Comparison of ENCODE assay signal across 8 cellular contexts in the genomic region with DNA sequence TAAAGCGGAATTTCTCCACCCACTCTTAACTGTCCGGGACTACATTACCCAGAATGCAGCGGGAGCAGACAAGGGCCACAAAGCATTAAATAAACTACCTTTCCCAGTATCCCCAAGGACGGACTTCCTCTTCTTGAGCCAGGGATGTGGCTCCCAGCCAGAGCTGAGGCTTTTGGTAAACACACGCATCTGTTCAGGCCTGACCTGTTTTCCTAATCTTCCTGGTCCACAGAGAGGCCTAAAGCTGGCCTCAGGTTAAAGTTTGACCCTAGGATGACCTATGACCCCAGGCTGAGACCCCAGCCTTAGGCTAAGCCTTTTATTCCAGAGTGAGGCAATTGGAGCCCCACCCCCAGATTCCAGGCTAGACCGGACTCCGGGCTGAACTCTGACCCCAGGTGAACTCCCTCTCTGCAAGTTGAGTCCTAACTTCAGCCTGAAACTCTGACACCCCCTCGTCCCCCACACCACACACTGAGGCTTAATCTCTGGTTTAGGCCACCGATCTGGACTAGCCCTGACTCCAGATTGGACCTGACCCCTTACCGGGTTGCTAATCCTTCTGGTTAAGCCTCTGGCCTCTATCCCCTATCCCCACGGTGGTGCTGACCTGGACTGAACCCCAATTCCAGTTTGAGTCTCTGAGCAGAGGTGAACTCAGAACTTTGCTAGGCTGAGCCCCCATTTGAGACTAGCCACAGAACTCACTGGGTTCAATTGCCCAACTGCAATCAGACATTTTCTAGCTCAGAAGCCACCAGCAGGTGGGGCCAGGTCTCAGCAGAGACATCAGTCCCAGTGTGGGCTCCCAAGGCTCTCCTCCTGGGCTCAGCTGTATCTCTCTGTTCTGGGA. TPM values are rescaled to one million over a fixed set of nuclear protein-coding genes. Genes with fewer than 3 reads are reported as not detected.
DNase-seq lines count a peak whose midpoint lies in the region; ATAC-seq and TF ChIP-seq lines count a peak whose summit lies in the region.

No MANE protein-coding gene starts in this region.

- H3K9me2 ChIP-seq in SK-N-SH, result no peaks in the 10 kb centered on the region

- H3K27me3 Mint-ChIP-seq in activated naive CD4-positive, alpha-beta T cell treated with anti-CD3 and anti-CD28 coated beads, Interleukin-2, amount 50 U/mL, for 24 hours, result no peaks in the 10 kb centered on the region

- 36% methylated on average over 11 of the region's 11 CpGs for WGBS in SK-N-SH (ENCODE audit: low lambda C conversion rate)

- ATAC-seq in HG03571 (IDR thresholded peaks at IDR 0.05; ENCODE audit: unreplicated experiment), result no peak

- peaks cover 27% of the 10 kb centered on the region for H3F3A ChIP-seq in SK-N-SH (replicated peaks; ENCODE audit: insufficient read depth)

- H3K79me2 ChIP-seq in SK-N-SH (ENCODE audit: insufficient read depth) (peaks cover 46% of the 10 kb centered on the region), parathyroid adenoma (no peaks in the 10 kb centered on the region)

- DNase-seq in KG1 (lab: John Stamatoyannopoulos, UW), result peak; percentile 75
- DNase-seq in SK-N-SH, result no peak
- peak; percentile 64 to 96 (median 79) for DNase-seq in head of caudate nucleus
- DNase-seq in ureter (ENCODE audit: low spot score), result peak; percentile 97

- peak overlapping the region; percentile 2; the same call in 1 of the 2 replicates for H3K9ac ChIP-seq in SK-N-SH
- no peak overlapping the region for H3K9ac ChIP-seq in parathyroid adenoma

- H3K4me2 ChIP-seq in SK-N-SH, result peak overlapping the region; percentile 61; the same call in 1 of the 2 replicates
- peak overlapping the region; percentile 71 for H3K4me2 ChIP-seq in parathyroid adenoma (ENCODE audit: low read length)

- peak overlapping the region; percentile 97 for H2AFZ ChIP-seq in SK-N-SH (ENCODE audit: low read depth)
- H2AFZ ChIP-seq in parathyroid adenoma, result peak overlapping the region; percentile 87

- H4K20me1 ChIP-seq in SK-N-SH (ENCODE audit: insufficient read depth), result no peaks in the 10 kb centered on the region

- H3K9me3 ChIP-seq in SK-N-SH, result no peaks in the 10 kb centered on the region
- no peaks in the 10 kb centered on the region for H3K9me3 ChIP-seq in parathyroid adenoma (ENCODE audit: control insufficient read depth, low read length)

- POLR2A ChIA-PET in SK-N-SH (lab: Yijun Ruan, JAX), result interaction anchor here (0.6 to 1.2 kb wide), 3 partner anchors 111 to 910 kb away, joined by 4 read pairs; no protein-coding TSS in a partner anchor

- peak overlapping the region; percentile 98 for H3K27ac Mint-ChIP-seq in activated naive CD4-positive, alpha-beta T cell treated with anti-CD3 and anti-CD28 coated beads, Interleukin-2, amount 50 U/mL, for 24 hours

- H3K4me1 ChIP-seq in SK-N-SH (ENCODE audit: control insufficient read depth in 1 of 2, insufficient read depth in 2 of 2, low read depth in 1 of 2, low read length in 1 of 2) (peaks cover 22 to 23% of the 10 kb centered on the region in 2 experiments; a peak in 3 of 4 replicates), parathyroid adenoma (peaks cover 18% of the 10 kb centered on the region)

- no peak for TF ChIP-seq EP300 in SK-N-SH (IDR thresholded peaks at IDR 0.05; ENCODE audit: borderline replicate concordance in 1 of 2, low read depth in 1 of 2, low read length in 1 of 2)

- H3K27ac ChIP-seq in SK-N-SH (ENCODE audit: low read depth in 2 of 2, low read length in 1 of 2) (peak overlapping the region; percentile 51 to 82; a peak in 3 of 4 replicates), parathyroid adenoma (peak overlapping the region; percentile 83)

- no peaks in the 10 kb centered on the region for H3K9me3 Mint-ChIP-seq in activated naive CD4-positive, alpha-beta T cell treated with anti-CD3 and anti-CD28 coated beads, Interleukin-2, amount 50 U/mL, for 24 hours

- TF ChIP-seq RAD21 in SK-N-SH (IDR thresholded peaks at IDR 0.05; ENCODE audit: low read length), result peak; percentile 65

- H3K4me1 Mint-ChIP-seq in activated naive CD4-positive, alpha-beta T cell treated with anti-CD3 and anti-CD28 coated beads, Interleukin-2, amount 50 U/mL, for 24 hours, result peaks cover 34% of the 10 kb centered on the region

- H3K36me3 Mint-ChIP-seq in activated naive CD4-positive, alpha-beta T cell treated with anti-CD3 and anti-CD28 coated beads, Interleukin-2, amount 50 U/mL, for 24 hours, result peaks cover 3% of the 10 kb centered on the region

- H3K36me3 ChIP-seq in SK-N-SH (replicated peaks in 1 of 2; ENCODE audit: control insufficient read depth in 1 of 2, insufficient read depth in 2 of 2, low read length in 1 of 2) (peaks cover 3 to 4% of the 10 kb centered on the region in 2 experiments), parathyroid adenoma (ENCODE audit: control insufficient read depth, insufficient read depth, low read length) (no peaks in the 10 kb centered on the region)

- peak; percentile 85 for TF ChIP-seq CTCF in GM12873 (IDR thresholded peaks at IDR 0.05; ENCODE audit: insufficient read depth, low read depth, low read length, missing control alignments)
- peak; percentile 65 for TF ChIP-seq CTCF in SK-N-SH (IDR thresholded peaks at IDR 0.05)
- peak; percentile 81 for TF ChIP-seq CTCF in parathyroid adenoma (IDR thresholded peaks at IDR 0.05)

- no peaks in the 10 kb centered on the region for H3K27me3 ChIP-seq in SK-N-SH (ENCODE audit: insufficient read depth)
- H3K27me3 ChIP-seq in parathyroid adenoma (ENCODE audit: control insufficient read depth, insufficient read depth, low read length), result no peaks in the 10 kb centered on the region

- intact Hi-C loops in head of caudate nucleus (cut with DNase I), result loop anchor here (5.0 to 10.0 kb wide), 2 partner anchors 124 to 203 kb away; a partner anchor contains a TSS

- 0 out of 4 replicates have a peak overlapping the region, but pooled peaks have one; percentile 9 to 19 for H3K4me3 ChIP-seq in SK-N-SH (ENCODE audit: low read depth in 2 of 2, low read length in 1 of 2)
- H3K4me3 ChIP-seq in parathyroid adenoma (ENCODE audit: low read depth, low read length), result peak overlapping the region; percentile 98

- peak overlapping the region; percentile 88 for H3K4me3 Mint-ChIP-seq in activated naive CD4-positive, alpha-beta T cell treated with anti-CD3 and anti-CD28 coated beads, Interleukin-2, amount 50 U/mL, for 24 hours

- CTCF ChIA-PET in SK-N-SH (lab: Yijun Ruan, JAX), result interaction anchor here (0.6 to 2.0 kb wide), 9 partner anchors 12 to 680 kb away, joined by 3 to 24 read pairs (median 3); no protein-coding TSS in a partner anchor

TF ChIP-seq in SK-N-SH, 30 proteins besides CTCF, POLR2A, EP300 and RAD21 (continues in another document):
- TF ChIP-seq GABPA (IDR thresholded peaks at IDR 0.05; ENCODE audit: low read depth) (peak; percentile 88), RFX5 (IDR thresholded peaks at IDR 0.05; ENCODE audit: low read length) (no peak), POLR2AphosphoS5 (IDR thresholded peaks at IDR 0.05; ENCODE audit: low read depth, low read length) (0 out of 2 replicates have a peak, but pooled peaks have one; percentile 9), EZH2phosphoT487 (IDR thresholded peaks at IDR 0.05; ENCODE audit: borderline replicate concordance, low read depth) (no peak), YY1 (IDR thresholded peaks at IDR 0.05; ENCODE audit: low read depth) (no peak), ELF1 (IDR thresholded peaks at IDR 0.05) (peak; percentile 86), GATA2 (CRISPR knock-in tag; IDR thresholded peaks at IDR 0.05) (no peak), NFIC (IDR thresholded peaks at IDR 0.05; ENCODE audit: borderline replicate concordance) (peak; percentile 77), TEAD4 (IDR thresholded peaks at IDR 0.05; ENCODE audit: borderline replicate concordance, insufficient read depth) (no peak)
- TF ChIP-seq, protein P1, sequence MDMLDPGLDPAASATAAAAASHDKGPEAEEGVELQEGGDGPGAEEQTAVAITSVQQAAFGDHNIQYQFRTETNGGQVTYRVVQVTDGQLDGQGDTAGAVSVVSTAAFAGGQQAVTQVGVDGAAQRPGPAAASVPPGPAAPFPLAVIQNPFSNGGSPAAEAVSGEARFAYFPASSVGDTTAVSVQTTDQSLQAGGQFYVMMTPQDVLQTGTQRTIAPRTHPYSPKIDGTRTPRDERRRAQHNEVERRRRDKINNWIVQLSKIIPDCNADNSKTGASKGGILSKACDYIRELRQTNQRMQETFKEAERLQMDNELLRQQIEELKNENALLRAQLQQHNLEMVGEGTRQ (IDR thresholded peaks at IDR 0.05; ENCODE audit: borderline replicate concordance, low read depth, low read length), result no peak
- TF ChIP-seq, protein P2, sequence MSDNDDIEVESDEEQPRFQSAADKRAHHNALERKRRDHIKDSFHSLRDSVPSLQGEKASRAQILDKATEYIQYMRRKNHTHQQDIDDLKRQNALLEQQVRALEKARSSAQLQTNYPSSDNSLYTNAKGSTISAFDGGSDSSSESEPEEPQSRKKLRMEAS (IDR thresholded peaks at IDR 0.05; ENCODE audit: low read depth), result no peak
- TF ChIP-seq, protein P3, sequence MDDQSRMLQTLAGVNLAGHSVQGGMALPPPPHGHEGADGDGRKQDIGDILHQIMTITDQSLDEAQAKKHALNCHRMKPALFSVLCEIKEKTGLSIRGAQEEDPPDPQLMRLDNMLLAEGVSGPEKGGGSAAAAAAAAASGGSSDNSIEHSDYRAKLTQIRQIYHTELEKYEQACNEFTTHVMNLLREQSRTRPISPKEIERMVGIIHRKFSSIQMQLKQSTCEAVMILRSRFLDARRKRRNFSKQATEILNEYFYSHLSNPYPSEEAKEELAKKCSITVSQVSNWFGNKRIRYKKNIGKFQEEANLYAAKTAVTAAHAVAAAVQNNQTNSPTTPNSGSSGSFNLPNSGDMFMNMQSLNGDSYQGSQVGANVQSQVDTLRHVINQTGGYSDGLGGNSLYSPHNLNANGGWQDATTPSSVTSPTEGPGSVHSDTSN (IDR thresholded peaks at IDR 0.05), result no peak

RNA-seq across cellular contexts. Expression of a gene that starts 0.7 kb away (rescaled TPM):
- polyA plus RNA-seq in SK-N-SH (2012; rRNA removed), result 51.4 and 54.2 TPM in 2 replicates
- polyA plus RNA-seq in SK-N-SH (2012; cell fraction: cytosol; rRNA removed), result 23.5 and 33.8 TPM in 2 replicates
- polyA plus RNA-seq in SK-N-SH (2012; cell fraction: nucleus; rRNA removed), result 143 and 206 TPM in 2 replicates
- total RNA-seq in ureter, result 74.0 TPM

RNA-seq across cellular contexts. Expression of a gene that starts 1.4 kb away (rescaled TPM):
- 35.4 and 42.9 TPM in 2 replicates for polyA plus RNA-seq in SK-N-SH (2012; rRNA removed)
- 24.5 and 27.4 TPM in 2 replicates for polyA plus RNA-seq in SK-N-SH (2012; cell fraction: cytosol; rRNA removed)
- 129 and 150 TPM in 2 replicates for polyA plus RNA-seq in SK-N-SH (2012; cell fraction: nucleus; rRNA removed)
- total RNA-seq in ureter, result 86.0 TPM

RNA-seq across cellular contexts. Expression of a gene that starts 17.6 kb away (rescaled TPM):
- 0.67 and 0.71 TPM in 2 replicates for polyA plus RNA-seq in SK-N-SH (2012; rRNA removed)
- polyA plus RNA-seq in SK-N-SH (2012; cell fraction: cytosol; rRNA removed), result 0.17 and 0.42 TPM in 2 replicates
- polyA plus RNA-seq in SK-N-SH (2012; cell fraction: nucleus; rRNA removed), result 0.99 and 1.9 TPM in 2 replicates
- 718 TPM for total RNA-seq in ureter

RNA-seq across cellular contexts. Expression of a gene that starts 29.1 kb away (rescaled TPM):
- polyA plus RNA-seq in SK-N-SH (2012; rRNA removed), result 0.35 and 0.42 TPM in 2 replicates
- polyA plus RNA-seq in SK-N-SH (2012; cell fraction: cytosol; rRNA removed), result 0.10 and 0.17 TPM in 2 replicates
- 1.2 and 1.4 TPM in 2 replicates for polyA plus RNA-seq in SK-N-SH (2012; cell fraction: nucleus; rRNA removed)
- total RNA-seq in ureter, result 68.7 TPM

RNA-seq across cellular contexts. Expression of a gene that starts 34.4 kb away (rescaled TPM):
- polyA plus RNA-seq in SK-N-SH (2012; rRNA removed), result 0.02 TPM in 1 of 2 replicates, not detected in the other
- not detected in 2 replicates for polyA plus RNA-seq in SK-N-SH (2012; cell fraction: cytosol; rRNA removed)
- polyA plus RNA-seq in SK-N-SH (2012; cell fraction: nucleus; rRNA removed), result not detected in 2 replicates
- 12.1 TPM for total RNA-seq in ureter
